ENCODE assay signal across 23 cellular contexts in genomic region chr20:48784273-48784641, GRCh38. TPM values are rescaled to one million over a fixed set of nuclear protein-coding genes. Genes with fewer than 3 reads are reported as not detected.
DNase-seq lines count a peak whose midpoint lies in the region; ATAC-seq, FAIRE-seq and TF ChIP-seq lines count a peak whose summit lies in the region.
"Had no signal": no experiment of that assay in that cellular context is flagged by ENCODE, and none has a peak within 500 bp of the region (broad histone marks: within the 10 kb centered on the region; RNA-seq: fewer than 3 reads in every experiment).

No MANE protein-coding gene starts in this region.

- H3K4me3 Mint-ChIP-seq in endodermal cell (no peak overlapping the region), nephron progenitor cell (no peak overlapping the region)
- H3K4me3 Mint-ChIP-seq: H9 had no signal

- peak overlapping the region; percentile 20 for H3K27ac ChIP-seq in endodermal cell (ENCODE audit: low read depth, low read length)
- H3K27ac ChIP-seq: left ventricle myocardium inferior, suprapubic skin had no signal

- H3K4me3 ChIP-seq in endodermal cell (ENCODE audit: low read length): no peak overlapping the region
- H3K4me3 ChIP-seq: left ventricle myocardium inferior, MG63, suprapubic skin had no signal

- H3K9ac ChIP-seq in endodermal cell (ENCODE audit: extremely low read depth, low read length, poor library complexity, severe bottlenecking): no peak overlapping the region

- no peaks in the 10 kb centered on the region for H3K4me1 ChIP-seq in endodermal cell (ENCODE audit: control insufficient read depth, insufficient read depth, low read length)

- peak; percentile 24 to 46 for ATAC-seq in activated CD4-positive, CD25-positive, alpha-beta regulatory T cell treated with anti-CD3 and anti-CD28 coated beads, Interleukin-2, amount 50 U/mL, for 24 hours
- ATAC-seq in GM18520 (IDR thresholded peaks at IDR 0.05; ENCODE audit: unreplicated experiment): no peak
- ATAC-seq: Panc1, right cardiac atrium had no signal

- H3K27me3 Mint-ChIP-seq in endodermal cell (ENCODE audit: insufficient read depth): no peaks in the 10 kb centered on the region
- H3K27me3 Mint-ChIP-seq in nephron progenitor cell (ENCODE audit: low read depth, poor library complexity): peaks cover 4% of the 10 kb centered on the region

- H3K4me1 Mint-ChIP-seq in endodermal cell (peaks cover 6% of the 10 kb centered on the region), nephron progenitor cell (peaks cover 44% of the 10 kb centered on the region)

- 87 to 93% methylated on average over 2 to 5 of the region's 5 CpGs for WGBS in endodermal cell (ENCODE audit: insufficient coverage in 1 of 2, insufficient read length in 1 of 2), 2 experiments

- H3K9me3 Mint-ChIP-seq in endodermal cell (peaks cover 16% of the 10 kb centered on the region), nephron progenitor cell (peaks cover 16% of the 10 kb centered on the region)

- H3K27me3 ChIP-seq in endodermal cell (ENCODE audit: control insufficient read depth, insufficient read depth, low read length, poor library complexity, severe bottlenecking): no peaks in the 10 kb centered on the region
- H3K27me3 ChIP-seq: MG63 had no signal

- TF ChIP-seq CTCF in endodermal cell (conservative IDR thresholded peaks at IDR 0.05) (no peak), nephron progenitor cell (IDR thresholded peaks at IDR 0.05) (no peak)

- DNase-seq in activated CD4-positive, CD25-positive, alpha-beta regulatory T cell treated with anti-CD3 and anti-CD28 coated beads, Interleukin-2, amount 50 U/mL, for 72 hours: no peak
- DNase-seq in stimulated activated naive CD4-positive, alpha-beta T cell treated with Interleukin-2 at 50 U/mL for 16 hours (lab: John Stamatoyannopoulos, UW): peak; percentile 29
- DNase-seq in stimulated activated naive CD4-positive, alpha-beta T cell (lab: John Stamatoyannopoulos, UW): no peak
- DNase-seq in endodermal cell (no peak), urothelium cell line (ENCODE audit: low spot score) (no peak), nephron progenitor cell (no peak)
- DNase-seq: 8988T; activated CD4-positive, CD25-positive, alpha-beta regulatory T cell; anterior cingulate cortex; C1 segment of cervical spinal cord; cerebellar nuclear complex; effector CD8-positive, alpha-beta T cell; glutamatergic neuron; H9; left ventricle myocardium inferior; NCI-H146; NCI-H774; right cardiac atrium had no signal

- H3K36me3 ChIP-seq in endodermal cell (ENCODE audit: control insufficient read depth, insufficient read depth, low read length): peaks cover 12% of the 10 kb centered on the region
- H3K36me3 ChIP-seq: MG63, suprapubic skin had no signal

- peaks cover 18% of the 10 kb centered on the region for H3K36me3 Mint-ChIP-seq in endodermal cell (ENCODE audit: low read depth)
- H3K36me3 Mint-ChIP-seq in nephron progenitor cell (ENCODE audit: low read depth): peaks cover 18% of the 10 kb centered on the region

- no peak overlapping the region for H3K27ac Mint-ChIP-seq in endodermal cell
- no peak overlapping the region for H3K27ac Mint-ChIP-seq in nephron progenitor cell
- H3K27ac Mint-ChIP-seq: H9 had no signal

- FAIRE-seq in urothelium cell line (lab: Jason Lieb, UNC): no peak

- peaks cover 10% of the 10 kb centered on the region for H3K9me3 ChIP-seq in endodermal cell (ENCODE audit: control insufficient read depth, low read length)
- H3K9me3 ChIP-seq: suprapubic skin had no signal

RNA-seq across cellular contexts. Expression of gene PREX1, which starts 43.5 kb away (rescaled TPM):
- 10 to 100 TPM; 65.3 to 70.5 TPM for total RNA-seq in endodermal cell
- polyA plus RNA-seq in endodermal cell (2013, experiment 1 of 2): 74.2 TPM
- 71.0 TPM for polyA plus RNA-seq in endodermal cell (2013, experiment 2 of 2)
